In genomic region chr5:111741270-111741669, GRCh38 we compare ENCODE assay signal across 10 cellular contexts. TPM values are rescaled to one million over a fixed set of nuclear protein-coding genes. Genes with fewer than 3 reads are reported as not detected.
DNase-seq lines count a peak whose midpoint lies in the region; ATAC-seq and TF ChIP-seq lines count a peak whose summit lies in the region.
"Had no signal": no experiment of that assay in that cellular context is flagged by ENCODE, and none has a peak within 500 bp of the region (broad histone marks: within the 10 kb centered on the region; RNA-seq: fewer than 3 reads in every experiment).

No MANE protein-coding gene starts in this region.

- ATAC-seq in HG03432 (IDR thresholded peaks at IDR 0.05; ENCODE audit: unreplicated experiment) = peak; percentile 76
- ATAC-seq in left lung = no peak

- intact Hi-C loops in activated T-helper 1 cell treated with anti-CD3 and anti-CD28 coated beads, Interleukin-12 subunit alpha, Interleukin-12 subunit beta, Interleukin-2, Interleukin-4 antibody, amounts not matched to agents 30 ng/mL and 10 ng/mL and 1 ng/mL, durations not matched to agents 14 hours and 24 hours and 36 hours (cut with micrococcal nuclease) = loop anchor here (5.0 kb wide), 2 partner anchors 209 to 989 kb away; no protein-coding TSS in a partner anchor
- intact Hi-C loops in left lung (cut with DNase I) = no loop called here

- no peaks in the 10 kb centered on the region for H3K9me3 Mint-ChIP-seq in activated CD4-positive, alpha-beta T cell treated with anti-CD3 and anti-CD28 coated beads, Interleukin-2, amount 10 ng/mL, durations not matched to agents 7 days and 5 days
- no peaks in the 10 kb centered on the region for H3K9me3 Mint-ChIP-seq in activated T-helper 1 cell treated with anti-CD3 and anti-CD28 coated beads, Interleukin-12 subunit alpha, Interleukin-12 subunit beta, Interleukin-2, Interleukin-4 antibody, amounts not matched to agents 30 ng/mL and 10 ng/mL and 1 ng/mL, durations not matched to agents 14 hours and 24 hours and 36 hours
- H3K9me3 Mint-ChIP-seq: central memory CD8-positive, alpha-beta T cell had no signal

- H3K27me3 ChIP-seq in stomach smooth muscle (ENCODE audit: control insufficient read depth in 1 of 2, insufficient read depth in 2 of 2, low read length in 2 of 2) = no peaks in the 10 kb centered on the region
- H3K27me3 ChIP-seq in brain microvascular endothelial cell (replicated peaks) = no peaks in the 10 kb centered on the region
- H3K27me3 ChIP-seq in tibial nerve = no peaks in the 10 kb centered on the region
- H3K27me3 ChIP-seq in left lung = no peaks in the 10 kb centered on the region
- H3K27me3 ChIP-seq: neutrophil had no signal

- H3K4me3 ChIP-seq in stomach smooth muscle (ENCODE audit: low read length in 2 of 2) = peak overlapping the region in 1 of 2 donors; percentile 16
- no peak overlapping the region for H3K4me3 ChIP-seq in brain microvascular endothelial cell (ENCODE audit: low read depth, low read length)
- no peak overlapping the region for H3K4me3 ChIP-seq in tibial nerve
- H3K4me3 ChIP-seq in left lung = no peak overlapping the region

- no peaks in the 10 kb centered on the region for H3K27me3 Mint-ChIP-seq in activated CD4-positive, alpha-beta T cell treated with anti-CD3 and anti-CD28 coated beads, Interleukin-2, amount 10 ng/mL, durations not matched to agents 7 days and 5 days
- H3K27me3 Mint-ChIP-seq in activated T-helper 1 cell treated with anti-CD3 and anti-CD28 coated beads, Interleukin-12 subunit alpha, Interleukin-12 subunit beta, Interleukin-2, Interleukin-4 antibody, amounts not matched to agents 30 ng/mL and 10 ng/mL and 1 ng/mL, durations not matched to agents 14 hours and 24 hours and 36 hours (ENCODE audit: insufficient read depth) = no peaks in the 10 kb centered on the region
- H3K27me3 Mint-ChIP-seq: central memory CD8-positive, alpha-beta T cell had no signal

- TF ChIP-seq CTCF in brain microvascular endothelial cell (IDR thresholded peaks at IDR 0.05; ENCODE audit: low read depth, low read length, missing control alignments) (no peak), tibial nerve (IDR thresholded peaks at IDR 0.05) (no peak), left lung (IDR thresholded peaks at IDR 0.05) (no peak)

- in situ Hi-C loops in brain microvascular endothelial cell (cut with HindIII; ENCODE audit: low pct_ligation_motif_present, low sequenced_read_pairs) = loop anchor here (25.0 kb wide), 1 partner anchor 221 kb away; no protein-coding TSS in a partner anchor

- DNase-seq in activated CD4-positive, alpha-beta T cell treated with anti-CD3 and anti-CD28 coated beads, Interleukin-2, amount 10 ng/mL, durations not matched to agents 7 days and 5 days = peak; percentile 14
- no peak for DNase-seq in activated CD4-positive, alpha-beta T cell treated with anti-CD3 and anti-CD28 coated beads for 48 hours
- no peak for DNase-seq in activated T-helper 1 cell treated with anti-CD3 and anti-CD28 coated beads, Interleukin-12 subunit alpha, Interleukin-12 subunit beta, Interleukin-2, Interleukin-4 antibody, amounts not matched to agents 30 ng/mL and 10 ng/mL and 1 ng/mL, durations not matched to agents 14 hours and 24 hours and 36 hours (ENCODE audit: low spot score)
- DNase-seq in brain microvascular endothelial cell = no peak
- DNase-seq in tibial nerve (ENCODE audit: low spot score in 2 of 2) = no peak
- DNase-seq in left lung = no peak

- H3K27ac Mint-ChIP-seq in activated CD4-positive, alpha-beta T cell treated with anti-CD3 and anti-CD28 coated beads, Interleukin-2, amount 10 ng/mL, durations not matched to agents 7 days and 5 days = peak overlapping the region; percentile 80
- peak overlapping the region; percentile 70 for H3K27ac Mint-ChIP-seq in activated T-helper 1 cell treated with anti-CD3 and anti-CD28 coated beads, Interleukin-12 subunit alpha, Interleukin-12 subunit beta, Interleukin-2, Interleukin-4 antibody, amounts not matched to agents 30 ng/mL and 10 ng/mL and 1 ng/mL, durations not matched to agents 14 hours and 24 hours and 36 hours

- TF ChIP-seq POLR2A in tibial nerve (IDR thresholded peaks at IDR 0.05) = no peak

- no peak for TF ChIP-seq EP300 in tibial nerve (IDR thresholded peaks at IDR 0.05)

- H3K27ac ChIP-seq in stomach smooth muscle (ENCODE audit: low read length) (peak overlapping the region; percentile 12), brain microvascular endothelial cell (no peak overlapping the region), tibial nerve (peak overlapping the region in 2 of 4 donors; percentile 28 to 65), left lung (no peak overlapping the region)
- H3K27ac ChIP-seq: neutrophil had no signal

- CTCF ChIA-PET in activated CD4-positive, alpha-beta T cell treated with anti-CD3 and anti-CD28 coated beads, Interleukin-2, amount 10 ng/mL, durations not matched to agents 7 days and 5 days (lab: Charles Lee) = interaction anchor here (1.6 kb wide), 1 partner anchor 17 kb away, joined by 3 read pairs; no protein-coding TSS in a partner anchor

- 42 to 48% methylated on average over 3 of the region's 3 CpGs for WGBS in tibial nerve, 2 donors

- no peak overlapping the region for H3K9ac ChIP-seq in stomach smooth muscle (ENCODE audit: low read length in 2 of 2)

- POLR2A ChIA-PET in activated CD4-positive, alpha-beta T cell treated with anti-CD3 and anti-CD28 coated beads, Interleukin-2, amount 10 ng/mL, durations not matched to agents 7 days and 5 days (lab: Charles Lee) = no interaction called here

- H3K36me3 ChIP-seq in stomach smooth muscle (ENCODE audit: control insufficient read depth in 2 of 2, insufficient read depth in 2 of 2, low read length in 2 of 2) = no peaks in the 10 kb centered on the region
- H3K36me3 ChIP-seq in brain microvascular endothelial cell (replicated peaks) = peaks cover 16% of the 10 kb centered on the region
- no peaks in the 10 kb centered on the region for H3K36me3 ChIP-seq in tibial nerve
- no peaks in the 10 kb centered on the region for H3K36me3 ChIP-seq in left lung
- H3K36me3 ChIP-seq: neutrophil had no signal

- H3K4me3 Mint-ChIP-seq in activated CD4-positive, alpha-beta T cell treated with anti-CD3 and anti-CD28 coated beads, Interleukin-2, amount 10 ng/mL, durations not matched to agents 7 days and 5 days = peak overlapping the region; percentile 14
- H3K4me3 Mint-ChIP-seq in activated T-helper 1 cell treated with anti-CD3 and anti-CD28 coated beads, Interleukin-12 subunit alpha, Interleukin-12 subunit beta, Interleukin-2, Interleukin-4 antibody, amounts not matched to agents 30 ng/mL and 10 ng/mL and 1 ng/mL, durations not matched to agents 14 hours and 24 hours and 36 hours = peak overlapping the region; percentile 49
- H3K4me3 Mint-ChIP-seq: central memory CD8-positive, alpha-beta T cell had no signal

- H3K9me3 ChIP-seq in stomach smooth muscle (ENCODE audit: control insufficient read depth in 2 of 2, low read length in 2 of 2) (no peaks in the 10 kb centered on the region), tibial nerve (no peaks in the 10 kb centered on the region), left lung (no peaks in the 10 kb centered on the region)
- H3K9me3 ChIP-seq: neutrophil had no signal

- peaks cover 10% of the 10 kb centered on the region for H3K36me3 Mint-ChIP-seq in activated CD4-positive, alpha-beta T cell treated with anti-CD3 and anti-CD28 coated beads, Interleukin-2, amount 10 ng/mL, durations not matched to agents 7 days and 5 days (ENCODE audit: low read depth)
- H3K36me3 Mint-ChIP-seq in activated T-helper 1 cell treated with anti-CD3 and anti-CD28 coated beads, Interleukin-12 subunit alpha, Interleukin-12 subunit beta, Interleukin-2, Interleukin-4 antibody, amounts not matched to agents 30 ng/mL and 10 ng/mL and 1 ng/mL, durations not matched to agents 14 hours and 24 hours and 36 hours (ENCODE audit: low read depth) = peaks cover 6% of the 10 kb centered on the region

- H3K4me1 ChIP-seq in stomach smooth muscle (ENCODE audit: control insufficient read depth, insufficient read depth, low read length) = peaks cover 19% of the 10 kb centered on the region
- peaks cover 8 to 52% (median 21%) of the 10 kb centered on the region in 4 donors for H3K4me1 ChIP-seq in tibial nerve
- peaks cover 8 to 11% of the 10 kb centered on the region in 2 donors for H3K4me1 ChIP-seq in left lung

- H3K4me1 Mint-ChIP-seq in activated CD4-positive, alpha-beta T cell treated with anti-CD3 and anti-CD28 coated beads, Interleukin-2, amount 10 ng/mL, durations not matched to agents 7 days and 5 days = peaks cover 39% of the 10 kb centered on the region
- peaks cover 53% of the 10 kb centered on the region for H3K4me1 Mint-ChIP-seq in activated T-helper 1 cell treated with anti-CD3 and anti-CD28 coated beads, Interleukin-12 subunit alpha, Interleukin-12 subunit beta, Interleukin-2, Interleukin-4 antibody, amounts not matched to agents 30 ng/mL and 10 ng/mL and 1 ng/mL, durations not matched to agents 14 hours and 24 hours and 36 hours (ENCODE audit: low read depth)
- H3K4me1 Mint-ChIP-seq: central memory CD8-positive, alpha-beta T cell had no signal

RNA-seq across cellular contexts. Expression of gene NREP, which starts 15.7 kb away (rescaled TPM):
- total RNA-seq in activated CD4-positive, alpha-beta T cell treated with anti-CD3 and anti-CD28 coated beads, Interleukin-2, amount 10 ng/mL, durations not matched to agents 7 days and 5 days = 10 to 100 TPM; 22.8 to 27.3 TPM
- 17.6 and 20.7 TPM in 2 replicates for total RNA-seq in activated T-helper 1 cell treated with anti-CD3 and anti-CD28 coated beads, Interleukin-12 subunit alpha, Interleukin-12 subunit beta, Interleukin-2, Interleukin-4 antibody, amounts not matched to agents 30 ng/mL and 10 ng/mL and 1 ng/mL, durations not matched to agents 14 hours and 24 hours and 36 hours
- total RNA-seq in tibial nerve = 10 to 100 TPM in 2 of 4 donors, 1 to 10 TPM in 2; 3.3 to 18.0 (median 11.3) TPM
- total RNA-seq in left lung = 10 to 100 TPM; 33.9 to 83.3 TPM
